In the genomic region with DNA sequence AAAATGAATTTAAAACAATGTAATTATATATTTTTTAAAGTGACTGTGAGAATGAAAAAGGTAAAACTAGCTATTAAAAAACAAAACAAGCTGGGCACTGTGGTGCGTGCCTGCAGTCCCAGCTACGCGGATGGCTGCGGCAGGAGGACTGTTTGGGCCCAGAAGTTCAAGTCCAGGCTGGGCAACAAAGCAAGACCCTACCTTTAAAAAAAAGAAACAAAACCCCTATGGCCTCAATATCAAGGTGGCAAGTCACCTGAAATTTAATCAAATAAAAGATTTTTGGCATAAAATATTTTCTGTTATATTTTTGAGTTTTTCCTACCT, we compare ENCODE assay signal across 15 cellular contexts. TPM values are rescaled to one million over a fixed set of nuclear protein-coding genes. Genes with fewer than 3 reads are reported as not detected.
DNase-seq lines count a peak whose midpoint lies in the region; ATAC-seq and TF ChIP-seq lines count a peak whose summit lies in the region.
"Had no signal": no experiment of that assay in that cellular context is flagged by ENCODE, and none has a peak within 500 bp of the region (broad histone marks: within the 10 kb centered on the region; RNA-seq: fewer than 3 reads in every experiment).

No MANE protein-coding gene starts in this region.

- in situ Hi-C loops in GM13977 (cut with MboI; ENCODE audit: low pct_unique_long_range_greater_than_20kb, low sequenced_read_pairs, unreplicated experiment) = no loop called here

- H2AFZ ChIP-seq in GM23338 = no peak overlapping the region

- no peaks in the 10 kb centered on the region; the same call in 1 of the 2 replicates for H3F3A ChIP-seq in GM23338 (replicated peaks; ENCODE audit: low read depth)

- no peaks in the 10 kb centered on the region for H3K9me3 Mint-ChIP-seq in GM23338
- H3K9me3 Mint-ChIP-seq: activated T-cell treated with anti-CD3 and anti-CD28 coated beads, Interleukin-2, amount 50 U/mL, for 4 hours; dendritic cell treated with granulocyte-macrophage colony-stimulating factor and Interleukin-4, amounts not matched to agents 40 ng/mL and 50 ng/mL, for 4 days had no signal

- H3K4me2 ChIP-seq in GM23338 = no peak overlapping the region

- no peak for TF ChIP-seq POLR2A in spleen (IDR thresholded peaks at IDR 0.05)

- H3K27me3 Mint-ChIP-seq in GM23338 (ENCODE audit: insufficient read depth, low read depth, poor library complexity) = no peaks in the 10 kb centered on the region
- H3K27me3 Mint-ChIP-seq: dendritic cell treated with granulocyte-macrophage colony-stimulating factor and Interleukin-4, amounts not matched to agents 40 ng/mL and 50 ng/mL, for 4 days had no signal

- H3K4me3 ChIP-seq in left ventricle myocardium inferior = peak overlapping the region; percentile 25
- H3K4me3 ChIP-seq in spleen = peak overlapping the region in 1 of 8 donors; percentile 49
- no peak overlapping the region for H3K4me3 ChIP-seq in GM23338

- intact Hi-C loops in left ventricle myocardium inferior (cut with micrococcal nuclease) (no loop called here), Right ventricle myocardium inferior (cut with DNase I) (no loop called here), spleen (cut with DNase I; ENCODE audit: low total_unique reads) (no loop called here)

- H3K27ac ChIP-seq in left ventricle myocardium inferior (replicated peaks) = peak overlapping the region; percentile 89
- H3K27ac ChIP-seq in spleen = peak overlapping the region in 5 of 8 donors; percentile 56 to 76 (median 68)
- no peak overlapping the region for H3K27ac ChIP-seq in GM23338 (ENCODE audit: low read depth)

- H4K20me1 ChIP-seq in GM23338 (replicated peaks; ENCODE audit: insufficient read depth) = 0 out of 2 replicates have a peak, but pooled peaks cover 3% of the 10 kb centered on the region

- peaks cover 9% of the 10 kb centered on the region; the same call in 2 of the 3 replicates for H3K36me3 Mint-ChIP-seq in GM23338 (ENCODE audit: low read depth)

- H3K4me1 Mint-ChIP-seq in GM23338 = peaks cover 4% of the 10 kb centered on the region

- TF ChIP-seq CTCF in left ventricle myocardium inferior (IDR thresholded peaks at IDR 0.05; ENCODE audit: borderline replicate concordance) (no peak), spleen (IDR thresholded peaks at IDR 0.05 in 8 of 11, conservative IDR thresholded peaks at IDR 0.05 in 3 of 11) (no peak), GM23338 (conservative IDR thresholded peaks at IDR 0.05; ENCODE audit: low read depth in 2 of 2) (no peak), GM13977 (IDR thresholded peaks at IDR 0.05; ENCODE audit: extremely low read depth, insufficient read depth, missing control alignments) (no peak)

- H3K36me3 ChIP-seq in left ventricle myocardium inferior (peaks cover 86% of the 10 kb centered on the region), spleen (peaks cover 0 to 99% (median 42%) of the 10 kb centered on the region in 6 donors), GM23338 (ENCODE audit: insufficient read depth) (0 out of 2 replicates have a peak, but pooled peaks cover 3% of the 10 kb centered on the region)

- H3K27me3 ChIP-seq in left ventricle myocardium inferior (ENCODE audit: low read depth) (no peaks in the 10 kb centered on the region), spleen (replicated peaks in 1 of 7) (no peaks in the 10 kb centered on the region), GM23338 (ENCODE audit: insufficient read depth) (no peaks in the 10 kb centered on the region)

- H3K4me1 ChIP-seq in left ventricle myocardium inferior (peaks cover 44% of the 10 kb centered on the region), spleen (peaks cover 5 to 41% (median 33%) of the 10 kb centered on the region in 6 donors), GM23338 (ENCODE audit: insufficient read depth) (no peaks in the 10 kb centered on the region)

- H3K9me2 ChIP-seq in GM23338 (ENCODE audit: insufficient read depth) = no peaks in the 10 kb centered on the region

- WGBS in spleen, 5 donors = 63 to 87% (median 73%) methylated on average over 4 of the region's 4 CpGs

- no peak for ATAC-seq in Right ventricle myocardium inferior
- peak; percentile 19 for ATAC-seq in HG02571 (IDR thresholded peaks at IDR 0.05; ENCODE audit: unreplicated experiment)
- peak; percentile 33 for ATAC-seq in HG03354 (IDR thresholded peaks at IDR 0.05; ENCODE audit: poor library complexity, severe bottlenecking, unreplicated experiment)
- no peak for ATAC-seq in GM23338
- ATAC-seq: activated T-cell treated with anti-CD3 and anti-CD28 coated beads, Interleukin-2, amount 50 U/mL, for 4 hours; SK-N-SH treated with all-trans-retinoic acid at 6 μM for 48 hours had no signal

- H3K9me3 ChIP-seq in left ventricle myocardium inferior (replicated peaks) = no peaks in the 10 kb centered on the region
- H3K9me3 ChIP-seq in spleen = no peaks in the 10 kb centered on the region

- H3K79me2 ChIP-seq in GM23338 (replicated peaks; ENCODE audit: insufficient read depth) = no peaks in the 10 kb centered on the region

- no peak overlapping the region for H3K27ac Mint-ChIP-seq in GM23338
- H3K27ac Mint-ChIP-seq: dendritic cell treated with granulocyte-macrophage colony-stimulating factor and Interleukin-4, amounts not matched to agents 40 ng/mL and 50 ng/mL, for 4 days had no signal

- DNase-seq in left ventricle myocardium inferior (no peak), Right ventricle myocardium inferior (ENCODE audit: missing footprints) (no peak), spleen (no peak), iPS-NIHi7 (ENCODE audit: extremely low spot score) (no peak), GM23338 (ENCODE audit: low spot score) (no peak), GM13977 (ENCODE audit: low spot score) (no peak)
- DNase-seq: activated CD4-positive, alpha-beta T cell treated with anti-CD3 and anti-CD28 coated beads for 1 hour; activated T-cell treated with anti-CD3 and anti-CD28 coated beads, Interleukin-2, amount 50 U/mL, for 4 hours; Calu3; NCI-H2081; posterior cingulate gyrus had no signal

- H3K4me3 Mint-ChIP-seq in GM23338 = no peak overlapping the region
- H3K4me3 Mint-ChIP-seq: activated T-cell treated with anti-CD3 and anti-CD28 coated beads, Interleukin-2, amount 50 U/mL, for 4 hours; dendritic cell treated with granulocyte-macrophage colony-stimulating factor and Interleukin-4, amounts not matched to agents 40 ng/mL and 50 ng/mL, for 4 days had no signal

TF ChIP-seq in GM23338, 12 proteins besides CTCF, POLR2A, EP300 and RAD21 (continues in another document):
- TF ChIP-seq, protein P1, sequence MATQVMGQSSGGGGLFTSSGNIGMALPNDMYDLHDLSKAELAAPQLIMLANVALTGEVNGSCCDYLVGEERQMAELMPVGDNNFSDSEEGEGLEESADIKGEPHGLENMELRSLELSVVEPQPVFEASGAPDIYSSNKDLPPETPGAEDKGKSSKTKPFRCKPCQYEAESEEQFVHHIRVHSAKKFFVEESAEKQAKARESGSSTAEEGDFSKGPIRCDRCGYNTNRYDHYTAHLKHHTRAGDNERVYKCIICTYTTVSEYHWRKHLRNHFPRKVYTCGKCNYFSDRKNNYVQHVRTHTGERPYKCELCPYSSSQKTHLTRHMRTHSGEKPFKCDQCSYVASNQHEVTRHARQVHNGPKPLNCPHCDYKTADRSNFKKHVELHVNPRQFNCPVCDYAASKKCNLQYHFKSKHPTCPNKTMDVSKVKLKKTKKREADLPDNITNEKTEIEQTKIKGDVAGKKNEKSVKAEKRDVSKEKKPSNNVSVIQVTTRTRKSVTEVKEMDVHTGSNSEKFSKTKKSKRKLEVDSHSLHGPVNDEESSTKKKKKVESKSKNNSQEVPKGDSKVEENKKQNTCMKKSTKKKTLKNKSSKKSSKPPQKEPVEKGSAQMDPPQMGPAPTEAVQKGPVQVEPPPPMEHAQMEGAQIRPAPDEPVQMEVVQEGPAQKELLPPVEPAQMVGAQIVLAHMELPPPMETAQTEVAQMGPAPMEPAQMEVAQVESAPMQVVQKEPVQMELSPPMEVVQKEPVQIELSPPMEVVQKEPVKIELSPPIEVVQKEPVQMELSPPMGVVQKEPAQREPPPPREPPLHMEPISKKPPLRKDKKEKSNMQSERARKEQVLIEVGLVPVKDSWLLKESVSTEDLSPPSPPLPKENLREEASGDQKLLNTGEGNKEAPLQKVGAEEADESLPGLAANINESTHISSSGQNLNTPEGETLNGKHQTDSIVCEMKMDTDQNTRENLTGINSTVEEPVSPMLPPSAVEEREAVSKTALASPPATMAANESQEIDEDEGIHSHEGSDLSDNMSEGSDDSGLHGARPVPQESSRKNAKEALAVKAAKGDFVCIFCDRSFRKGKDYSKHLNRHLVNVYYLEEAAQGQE (IDR thresholded peaks at IDR 0.05; ENCODE audit: unreplicated experiment) = no peak
- TF ChIP-seq EZH2phosphoT487 (IDR thresholded peaks at IDR 0.05; ENCODE audit: unreplicated experiment) = no peak
- no peak for TF ChIP-seq ZNF114 (CRISPR knock-in tag; IDR thresholded peaks at IDR 0.05)
- TF ChIP-seq JUNB (IDR thresholded peaks at IDR 0.05; ENCODE audit: unreplicated experiment) = no peak
- no peak for TF ChIP-seq ZNF331 (CRISPR knock-in tag; IDR thresholded peaks at IDR 0.05; ENCODE audit: low read depth)

RNA-seq across cellular contexts. Expression of a gene that starts 46.9 kb away (rescaled TPM):
- total RNA-seq in left ventricle myocardium inferior (55.2 TPM), Right ventricle myocardium inferior (39.8 TPM), spleen (10 to 100 TPM; 24.9 to 33.3 (median 29.5) TPM)
- polyA plus RNA-seq in spleen (1 to 10 TPM; 2.2 to 4.3 (median 2.9) TPM), GM23338 (2016; fragmentation: Nextera tagmentation; extraction: Ambion mirVana) (15.0 and 16.1 TPM in 2 replicates)
- total RNA-seq in GM23338 (2014; rRNA removed; shearing (Covaris generic)) = 34.0 and 34.5 TPM in 2 replicates

Comparison
In these comparisons a context has a peak if more than half of its experiments do, and no peak if none do; other contexts are left out.
1. ATAC-seq: peak in HG02571 (single experiment) and HG03354 (single experiment); none in Right ventricle myocardium inferior (single experiment) and GM23338 (single experiment).